14 cellular contexts compared by ENCODE assay signal in genomic region chr2:205197468-205198129, GRCh38.
DNase-seq lines count a peak whose midpoint lies in the region; TF ChIP-seq lines count a peak whose summit lies in the region.
"Had no signal": no experiment of that assay in that cellular context is flagged by ENCODE, and none has a peak within 500 bp of the region (broad histone marks: within the 10 kb centered on the region; RNA-seq: fewer than 3 reads in every experiment).

No MANE protein-coding gene starts in this region.

- no peaks in the 10 kb centered on the region for H3K9me2 ChIP-seq in Karpas-422 (replicated peaks; ENCODE audit: insufficient read depth, low read length)

- no peak overlapping the region for H2AFZ ChIP-seq in Karpas-422 (ENCODE audit: low read length)
- H2AFZ ChIP-seq: neural progenitor cell had no signal

- H3K4me3 Mint-ChIP-seq in activated CD4-positive, alpha-beta T cell treated with anti-CD3 and anti-CD28 coated beads, Interleukin-2, amount 10 ng/mL, durations not matched to agents 7 days and 5 days = no peak overlapping the region
- H3K4me3 Mint-ChIP-seq in mesothelial cell of epicardium = no peak overlapping the region
- H3K4me3 Mint-ChIP-seq: neural progenitor cell had no signal

- no peaks in the 10 kb centered on the region for H4K20me1 ChIP-seq in Karpas-422 (ENCODE audit: insufficient read depth, low read depth, low read length)

- 0 out of 2 replicates have a peak, but pooled peaks cover 2% of the 10 kb centered on the region for H3K4me1 ChIP-seq in HEK293 (ENCODE audit: control insufficient read depth, insufficient read depth, low read length)
- H3K4me1 ChIP-seq in adipocyte (ENCODE audit: control insufficient read depth, insufficient read depth, low read length) = peaks cover 11% of the 10 kb centered on the region
- no peaks in the 10 kb centered on the region for H3K4me1 ChIP-seq in Karpas-422 (ENCODE audit: low read length)
- H3K4me1 ChIP-seq: neural progenitor cell had no signal

- H3K4me1 Mint-ChIP-seq in activated CD4-positive, alpha-beta T cell treated with anti-CD3 and anti-CD28 coated beads, Interleukin-2, amount 10 ng/mL, durations not matched to agents 7 days and 5 days = peaks cover 5% of the 10 kb centered on the region
- peaks cover 23% of the 10 kb centered on the region for H3K4me1 Mint-ChIP-seq in mesothelial cell of epicardium

- CTCF ChIA-PET in activated CD4-positive, alpha-beta T cell treated with anti-CD3 and anti-CD28 coated beads, Interleukin-2, amount 10 ng/mL, durations not matched to agents 7 days and 5 days (lab: Charles Lee) = interaction anchor here (0.6 kb wide), 1 partner anchor 208 kb away, joined by 3 read pairs; no protein-coding TSS in a partner anchor
- CTCF ChIA-PET in HEK293 (lab: Yijun Ruan, JAX) = interaction anchor here (0.6 kb wide), 1 partner anchor 402 kb away, joined by 3 read pairs; no protein-coding TSS in a partner anchor

- no peak overlapping the region for H3K4me2 ChIP-seq in Karpas-422 (ENCODE audit: low read depth, low read length, poor library complexity, severe bottlenecking)
- H3K4me2 ChIP-seq: neural progenitor cell had no signal

- no peaks in the 10 kb centered on the region for H3K79me2 ChIP-seq in Karpas-422 (ENCODE audit: low read length)

- H3K4me3 ChIP-seq in HEK293 (ENCODE audit: low read depth, low read length) (no peak overlapping the region), adipocyte (ENCODE audit: low read length) (peak overlapping the region; percentile 35), Karpas-422 (ENCODE audit: low read length) (no peak overlapping the region)
- H3K4me3 ChIP-seq: neural progenitor cell had no signal

- no peaks in the 10 kb centered on the region for H3K27me3 ChIP-seq in adipocyte (replicated peaks; ENCODE audit: control insufficient read depth, insufficient read depth, low read length)
- H3K27me3 ChIP-seq in Karpas-422 (ENCODE audit: low read length) = no peaks in the 10 kb centered on the region
- H3K27me3 ChIP-seq: neural progenitor cell had no signal

- H3K36me3 Mint-ChIP-seq in activated CD4-positive, alpha-beta T cell treated with anti-CD3 and anti-CD28 coated beads, Interleukin-2, amount 10 ng/mL, durations not matched to agents 7 days and 5 days (ENCODE audit: low read depth) = no peaks in the 10 kb centered on the region
- no peaks in the 10 kb centered on the region for H3K36me3 Mint-ChIP-seq in mesothelial cell of epicardium
- H3K36me3 Mint-ChIP-seq: neural progenitor cell had no signal

- no peaks in the 10 kb centered on the region for H3K27me3 Mint-ChIP-seq in activated CD4-positive, alpha-beta T cell treated with anti-CD3 and anti-CD28 coated beads, Interleukin-2, amount 10 ng/mL, durations not matched to agents 7 days and 5 days
- H3K27me3 Mint-ChIP-seq in mesothelial cell of epicardium (ENCODE audit: low read depth) = no peaks in the 10 kb centered on the region

- TF ChIP-seq CTCF in HEK293 (tag by site-specific recombination; IDR thresholded peaks at IDR 0.05) (no peak), mesothelial cell of epicardium (IDR thresholded peaks at IDR 0.05; ENCODE audit: unreplicated experiment) (no peak)

- no peaks in the 10 kb centered on the region for H3K9me3 Mint-ChIP-seq in activated CD4-positive, alpha-beta T cell treated with anti-CD3 and anti-CD28 coated beads, Interleukin-2, amount 10 ng/mL, durations not matched to agents 7 days and 5 days
- H3K9me3 Mint-ChIP-seq in mesothelial cell of epicardium = no peaks in the 10 kb centered on the region
- H3K9me3 Mint-ChIP-seq: neural progenitor cell had no signal

- H3K27ac Mint-ChIP-seq in activated CD4-positive, alpha-beta T cell treated with anti-CD3 and anti-CD28 coated beads, Interleukin-2, amount 10 ng/mL, durations not matched to agents 7 days and 5 days = no peak overlapping the region
- H3K27ac Mint-ChIP-seq in mesothelial cell of epicardium = peak overlapping the region; percentile 71
- H3K27ac Mint-ChIP-seq: neural progenitor cell had no signal

- H3K27ac ChIP-seq in HEK293 (ENCODE audit: extremely low read depth, low read depth, low read length) = no peak overlapping the region
- H3K27ac ChIP-seq in Karpas-422 (ENCODE audit: low read length) = no peak overlapping the region
- H3K27ac ChIP-seq: neural progenitor cell, VCaP had no signal

- POLR2A ChIA-PET in activated CD4-positive, alpha-beta T cell treated with anti-CD3 and anti-CD28 coated beads, Interleukin-2, amount 10 ng/mL, durations not matched to agents 7 days and 5 days (lab: Charles Lee) = no interaction called here
- POLR2A ChIA-PET in HEK293 (lab: Yijun Ruan, JAX) = no interaction called here

- H3K9ac ChIP-seq in adipocyte (ENCODE audit: low read length) = peak overlapping the region; percentile 7
- no peak overlapping the region for H3K9ac ChIP-seq in Karpas-422 (ENCODE audit: low read length)
- H3K9ac ChIP-seq: neural progenitor cell had no signal

- H3K9me3 ChIP-seq in HEK293 (ENCODE audit: control insufficient read depth, insufficient read depth, low read depth, low read length) (no peaks in the 10 kb centered on the region), adipocyte (ENCODE audit: control insufficient read depth, low read length) (no peaks in the 10 kb centered on the region), Karpas-422 (ENCODE audit: low read length) (no peaks in the 10 kb centered on the region)

- peak; percentile 27 for DNase-seq in activated CD4-positive, alpha-beta T cell treated with anti-CD3 and anti-CD28 coated beads for 48 hours
- DNase-seq in activated CD4-positive, alpha-beta T cell treated with anti-CD3 and anti-CD28 coated beads, Interleukin-2, amount 10 ng/mL, durations not matched to agents 7 days and 5 days = no peak
- DNase-seq in adipocyte (ENCODE audit: low read depth) (peak; percentile 30), mesothelial cell of epicardium (ENCODE audit: low spot score in 2 of 2, unreplicated experiment in 2 of 2) (no peak), Karpas-422 (no peak), retina (no peak), NCI-H524 treated with DMSO at 0.1 percent for 48 hours (lab: John Stamatoyannopoulos, UW) (no peak)
- DNase-seq: activated effector memory CD4-positive, alpha-beta T cell treated with Interleukin-2 at 50 U/mL for 16 hours; cerebellar nuclear complex; NCI-H526; SHP77 treated with DMSO at 0.1 percent for 48 hours had no signal

- H3K36me3 ChIP-seq in HEK293 (ENCODE audit: control insufficient read depth in 2 of 2, insufficient read depth in 1 of 2, low read length in 2 of 2) (no peaks in the 10 kb centered on the region), adipocyte (ENCODE audit: control insufficient read depth, insufficient read depth, low read length, severe bottlenecking) (peaks cover 9% of the 10 kb centered on the region), Karpas-422 (ENCODE audit: insufficient read depth, low read length) (no peaks in the 10 kb centered on the region)
- H3K36me3 ChIP-seq: neural progenitor cell had no signal

TF ChIP-seq in HEK293, 187 proteins besides CTCF, POLR2A, EP300 and RAD21:
- TF ChIP-seq ZNF76 (tag by site-specific recombination; IDR thresholded peaks at IDR 0.05; ENCODE audit: borderline replicate concordance, low read depth) (no peak), INSM2 (tag by site-specific recombination; IDR thresholded peaks at IDR 0.05) (no peak), OSR2 (tag by site-specific recombination; IDR thresholded peaks at IDR 0.05) (0 out of 2 replicates have a peak, but pooled peaks have one; percentile 24), ZNF830 (tag by site-specific recombination; IDR thresholded peaks at IDR 0.05; ENCODE audit: low read depth) (peak; percentile 50; the same call in 1 of the 2 replicates), ZNF350 (tag by site-specific recombination; IDR thresholded peaks at IDR 0.05) (0 out of 2 replicates have a peak, but pooled peaks have one; percentile 35), ZFHX2 (tag by site-specific recombination; conservative IDR thresholded peaks at IDR 0.05) (peak; percentile 14; the same call in 1 of the 2 replicates)
- TF ChIP-seq, protein P1, sequence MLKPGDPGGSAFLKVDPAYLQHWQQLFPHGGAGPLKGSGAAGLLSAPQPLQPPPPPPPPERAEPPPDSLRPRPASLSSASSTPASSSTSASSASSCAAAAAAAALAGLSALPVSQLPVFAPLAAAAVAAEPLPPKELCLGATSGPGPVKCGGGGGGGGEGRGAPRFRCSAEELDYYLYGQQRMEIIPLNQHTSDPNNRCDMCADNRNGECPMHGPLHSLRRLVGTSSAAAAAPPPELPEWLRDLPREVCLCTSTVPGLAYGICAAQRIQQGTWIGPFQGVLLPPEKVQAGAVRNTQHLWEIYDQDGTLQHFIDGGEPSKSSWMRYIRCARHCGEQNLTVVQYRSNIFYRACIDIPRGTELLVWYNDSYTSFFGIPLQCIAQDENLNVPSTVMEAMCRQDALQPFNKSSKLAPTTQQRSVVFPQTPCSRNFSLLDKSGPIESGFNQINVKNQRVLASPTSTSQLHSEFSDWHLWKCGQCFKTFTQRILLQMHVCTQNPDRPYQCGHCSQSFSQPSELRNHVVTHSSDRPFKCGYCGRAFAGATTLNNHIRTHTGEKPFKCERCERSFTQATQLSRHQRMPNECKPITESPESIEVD (tag by site-specific recombination; IDR thresholded peaks at IDR 0.05) = peak; percentile 66; the same call in 1 of the 2 replicates

Comparison
In these comparisons a context has a peak if more than half of its experiments do, and no peak if none do; other contexts are left out.
1. DNase-seq: peak in activated CD4-positive, alpha-beta T cell treated with anti-CD3 and anti-CD28 coated beads for 48 hours (single experiment) and adipocyte (single experiment); none in activated CD4-positive, alpha-beta T cell treated with anti-CD3 and anti-CD28 coated beads, Interleukin-2, amount 10 ng/mL, durations not matched to agents 7 days and 5 days (single experiment), mesothelial cell of epicardium (0 of 2), Karpas-422 (single experiment), retina (single experiment) and NCI-H524 treated with DMSO at 0.1 percent for 48 hours (single experiment).